In genomic region chr6:159693128-159693893, GRCh38 we compare ENCODE assay signal across 8 cellular contexts. TPM values are rescaled to one million over a fixed set of nuclear protein-coding genes. Genes with fewer than 3 reads are reported as not detected.
A peak's percentile ranks its signal among the peaks of the same experiment; 100 is the strongest.
DNase-seq lines count a peak whose midpoint lies in the region; ATAC-seq, FAIRE-seq and TF ChIP-seq lines count a peak whose summit lies in the region.

TSS of gene SOD2 (minus strand) at chr6:159693241. CDS start at chr6:159693167, 74 bp downstream.

- H3K56ac ChIP-seq in H1 (replicated peaks; ENCODE audit: insufficient read length, low read depth, low read length): peak within 1 kb of the TSS; percentile 96

- H2AK5ac ChIP-seq in H1 (ENCODE audit: low read depth, low read length) (no peak within 1 kb of the TSS), mesenchymal stem cell (ENCODE audit: low read length, severe bottlenecking) (no peak within 1 kb of the TSS)

- peak within 1 kb of the TSS; percentile 96 for H4K5ac ChIP-seq in H1 (ENCODE audit: insufficient read length, low read depth, low read length)

- peak; percentile 74 for ATAC-seq in GM19467 (IDR thresholded peaks at IDR 0.05; ENCODE audit: unreplicated experiment)

- H3K79me2 ChIP-seq in H1 (ENCODE audit: control insufficient read depth in 1 of 2, insufficient read depth in 2 of 2, low read length in 2 of 2): peaks cover 3 to 30% of the 10 kb centered on the region in 2 experiments; a peak in 3 of 4 replicates

- H4K8ac ChIP-seq in H1 (ENCODE audit: extremely low read depth, insufficient read depth, low read length) (peak within 1 kb of the TSS; percentile 95), mesenchymal stem cell (ENCODE audit: low read length) (peak within 1 kb of the TSS; percentile 100)

- H3K27me3 ChIP-seq in HL-60 (ENCODE audit: insufficient read depth, poor library complexity, severe bottlenecking) (no peaks in the 10 kb centered on the region), H1 (replicated peaks in 1 of 4; ENCODE audit: control insufficient read depth in 3 of 4, extremely low read depth in 1 of 4, insufficient read depth in 3 of 4, low read length in 3 of 4) (no peaks in the 10 kb centered on the region), mesenchymal stem cell (ENCODE audit: control insufficient read depth in 1 of 2, insufficient read depth in 1 of 2, low read length in 2 of 2) (no peaks in the 10 kb centered on the region)

- H3K79me1 ChIP-seq in H1 (ENCODE audit: low read depth, low read length) (peaks cover 5% of the 10 kb centered on the region), mesenchymal stem cell (replicated peaks; ENCODE audit: low read length, poor library complexity, severe bottlenecking) (peaks cover 24% of the 10 kb centered on the region)

- POLR2A ChIA-PET in H1 (lab: Charles Lee; ENCODE audit: partially characterized antibody): interaction anchor here (0.6 to 4.5 kb wide), 17 partner anchors 9 to 524 kb away, joined by 3 to 32 read pairs (median 5); partner anchors contain the start of genes ACAT2, FNDC1, MRPL18 and TCP1

- H3K9me3 ChIP-seq in H1 (ENCODE audit: insufficient read depth in 2 of 2, low read depth in 1 of 2, low read length in 1 of 2) (no peaks in the 10 kb centered on the region), mesenchymal stem cell (ENCODE audit: control insufficient read depth, low read length) (no peaks in the 10 kb centered on the region)

- H3K9ac ChIP-seq in H1 (replicated peaks in 1 of 4; ENCODE audit: extremely low read depth in 1 of 4, low read depth in 3 of 4, low read length in 3 of 4): peak within 1 kb of the TSS; percentile 74 to 87 (median 80)
- peak within 1 kb of the TSS; percentile 94 for H3K9ac ChIP-seq in mesenchymal stem cell (ENCODE audit: low read length)

- peak within 1 kb of the TSS; percentile 78 for H2AFZ ChIP-seq in H1 (ENCODE audit: low read length)
- peak within 1 kb of the TSS; percentile 67 for H2AFZ ChIP-seq in mesenchymal stem cell (ENCODE audit: low read depth, low read length)

- peak; percentile 74 to 85 for TF ChIP-seq POLR2A in H1 (IDR thresholded peaks at IDR 0.05; ENCODE audit: control extremely low read depth in 1 of 2, low read depth in 2 of 2, low read length in 2 of 2)

- peak within 1 kb of the TSS; percentile 90 to 96 for H3K4me2 ChIP-seq in H1 (ENCODE audit: insufficient read depth in 1 of 2, low read depth in 2 of 2, low read length in 2 of 2)
- peak within 1 kb of the TSS; percentile 99 for H3K4me2 ChIP-seq in mesenchymal stem cell (ENCODE audit: low read length, poor library complexity, severe bottlenecking)

- TF ChIP-seq CTCF in HL-60 (IDR thresholded peaks at IDR 0.05; ENCODE audit: insufficient read depth, low read length): no peak
- TF ChIP-seq CTCF in H1 (IDR thresholded peaks at IDR 0.05; ENCODE audit: control extremely low read depth in 1 of 3, insufficient read depth in 1 of 3, low read depth in 1 of 3, low read length in 3 of 3): no peak; a peak in 1 of 4 replicates

- no peak within 1 kb of the TSS for H2BK20ac ChIP-seq in H1 (ENCODE audit: low read length)

- peak within 1 kb of the TSS; percentile 84; the same call in 1 of the 2 replicates for H2BK12ac ChIP-seq in H1 (ENCODE audit: low read depth, low read length)
- peak within 1 kb of the TSS; percentile 93 to 100 for H2BK12ac ChIP-seq in mesenchymal stem cell (ENCODE audit: low read length in 2 of 2)

- H3K36me3 ChIP-seq in H1 (ENCODE audit: control insufficient read depth in 2 of 4, insufficient read depth in 4 of 4, low read length in 3 of 4) (peaks cover 0 to 3% (median 2%) of the 10 kb centered on the region in 4 experiments; a peak in 2 of 8 replicates), mesenchymal stem cell (ENCODE audit: control insufficient read depth in 1 of 2, insufficient read depth in 2 of 2, low read depth in 1 of 2, low read length in 2 of 2) (peaks cover 13 to 48% of the 10 kb centered on the region in 2 experiments)

- DNase-seq in COLO668 (lab: John Stamatoyannopoulos, UW; ENCODE audit: unreplicated experiment): peak; percentile 81
- DNase-seq in HL-60 (ENCODE audit: low read depth in 1 of 2, low spot score in 1 of 2): peak; percentile 81 to 84
- peak; percentile 71 to 85 for DNase-seq in NOMO-1 (lab: John Stamatoyannopoulos, UW; ENCODE audit: unreplicated experiment in 2 of 2)
- peak; percentile 61 to 62 for DNase-seq in activated CD8-positive, alpha-beta memory T cell treated with anti-CD3 and anti-CD28 coated beads for 4 hours (ENCODE audit: low read depth in 2 of 2)
- peak; percentile 53 to 92 for DNase-seq in H1 (ENCODE audit: low read depth in 1 of 2, low spot score in 2 of 2)
- peak; percentile 87 for DNase-seq in mesenchymal stem cell
- peak; percentile 77 for DNase-seq in stimulated activated CD8-positive, alpha-beta memory T cell treated with anti-CD3 and anti-CD28 coated beads, Interleukin-12 subunit alpha, Interleukin-12 subunit beta, amount 100 ng/mL, for 4 hours (ENCODE audit: low read depth)

- H3K4ac ChIP-seq in H1 (replicated peaks; ENCODE audit: insufficient read length, low read depth, low read length) (no peak within 1 kb of the TSS), mesenchymal stem cell (ENCODE audit: low read depth in 1 of 2, low read length in 2 of 2) (peak within 1 kb of the TSS; percentile 99)

- H3K14ac ChIP-seq in H1 (ENCODE audit: insufficient read length) (no peak within 1 kb of the TSS), mesenchymal stem cell (ENCODE audit: low read length in 2 of 2) (peak within 1 kb of the TSS in 1 of 2 experiments; percentile 98)

- H3K23ac ChIP-seq in H1 (ENCODE audit: insufficient read length): no peak within 1 kb of the TSS
- H3K23ac ChIP-seq in mesenchymal stem cell (ENCODE audit: low read length in 2 of 2): peak within 1 kb of the TSS in 1 of 2 experiments; percentile 85

- peak within 1 kb of the TSS; percentile 94 for H2BK5ac ChIP-seq in H1 (ENCODE audit: low read depth, low read length)
- H2BK5ac ChIP-seq in mesenchymal stem cell (ENCODE audit: low read depth, low read length, poor library complexity, severe bottlenecking): peak within 1 kb of the TSS; percentile 99

- H3K18ac ChIP-seq in H1 (ENCODE audit: extremely low read depth, low read length): peak within 1 kb of the TSS; percentile 90
- H3K18ac ChIP-seq in mesenchymal stem cell (ENCODE audit: low read depth in 1 of 2, low read length in 2 of 2): peak within 1 kb of the TSS; percentile 99

- no peak for TF ChIP-seq RAD21 in H1 (IDR thresholded peaks at IDR 0.05 in 1 of 2, conservative IDR thresholded peaks at IDR 0.05 in 1 of 2; ENCODE audit: low read depth in 2 of 2, low read length in 2 of 2)

- H3K27ac ChIP-seq in HL-60 (replicated peaks) (peak within 1 kb of the TSS; percentile 96), H1 (ENCODE audit: low read depth, low read length) (peak within 1 kb of the TSS; percentile 95), mesenchymal stem cell (ENCODE audit: low read length, poor library complexity, severe bottlenecking) (peak within 1 kb of the TSS; percentile 79)

- H4K91ac ChIP-seq in H1 (replicated peaks; ENCODE audit: insufficient read length, low read length): no peak within 1 kb of the TSS
- peak within 1 kb of the TSS; percentile 100 for H4K91ac ChIP-seq in mesenchymal stem cell (ENCODE audit: low read length)

- H3K4me1 ChIP-seq in H1 (replicated peaks in 1 of 4; ENCODE audit: control insufficient read depth in 3 of 4, insufficient read depth in 4 of 4, low read length in 3 of 4) (peaks cover 3 to 15% (median 8%) of the 10 kb centered on the region in 4 experiments), mesenchymal stem cell (ENCODE audit: control insufficient read depth, insufficient read depth, low read depth, low read length) (peaks cover 14% of the 10 kb centered on the region)

- H2BK120ac ChIP-seq in H1 (replicated peaks; ENCODE audit: low read depth, low read length): peak within 1 kb of the TSS; percentile 83
- H2BK120ac ChIP-seq in mesenchymal stem cell (ENCODE audit: low read depth, low read length): peak within 1 kb of the TSS; percentile 100

- peak within 1 kb of the TSS; percentile 80 for H3K4me3 ChIP-seq in HL-60 (replicated peaks; ENCODE audit: insufficient read depth, low read length)
- peak within 1 kb of the TSS; percentile 51 to 99 (median 88) for H3K4me3 ChIP-seq in H1 (ENCODE audit: extremely low read depth in 1 of 4, insufficient read depth in 2 of 4, low read depth in 3 of 4, low read length in 4 of 4)
- peak within 1 kb of the TSS; percentile 94 for H3K4me3 ChIP-seq in mesenchymal stem cell (ENCODE audit: insufficient read depth in 1 of 2, low read depth in 1 of 2, low read length in 2 of 2)

- 4% methylated on average over 39 of the region's 74 CpGs; no CpG with 5 or more reads in 1 of the 2 experiments for WGBS in H1 (ENCODE audit: extremely low coverage in 1 of 2, insufficient coverage in 1 of 2, insufficient read length in 1 of 2, insufficient replicate concordance in 2 of 2, low coverage in 1 of 2, low lambda C conversion rate in 2 of 2, missing lambda C conversion rate in 1 of 2), 2 experiments
- under 1% methylated on average over 37 of the region's 74 CpGs for WGBS in mesenchymal stem cell

- CTCF ChIA-PET in H1 (lab: Charles Lee; ENCODE audit: partially characterized antibody): interaction anchor here (1.1 to 1.6 kb wide), 2 partner anchors 27 to 524 kb away, joined by 3 to 4 read pairs; partner anchors contain the start of gene FNDC1

- peaks cover 4 to 12% of the 10 kb centered on the region in 2 experiments for H4K20me1 ChIP-seq in H1 (replicated peaks in 1 of 2; ENCODE audit: control insufficient read depth in 1 of 2, insufficient read depth in 2 of 2, low read length in 2 of 2)

- peak in 1 of 2 experiments; percentile 96; a peak in 2 of 3 replicates for TF ChIP-seq EP300 in H1 (IDR thresholded peaks at IDR 0.05; ENCODE audit: borderline replicate concordance in 1 of 2, low read depth in 2 of 2, low read length in 2 of 2)

- no peak for FAIRE-seq in H1 (lab: Jason Lieb, UNC)

- H2BK15ac ChIP-seq in H1 (ENCODE audit: low read length) (peak within 1 kb of the TSS; percentile 81), mesenchymal stem cell (ENCODE audit: low read depth, poor library complexity, severe bottlenecking) (peak within 1 kb of the TSS; percentile 99)

- H3K23me2 ChIP-seq in H1 (ENCODE audit: low read depth, low read length): peaks cover 14% of the 10 kb centered on the region

RNA-seq across cellular contexts. Expression of gene SOD2, which starts in this region (rescaled TPM):
- total RNA-seq in H1 (2021; fragmentation: NEBNext Ultra II Directional; extraction: Animal tissue kit (Norgen Biotek cat#: 25700)): 88.7 and 96.9 TPM in 2 replicates
- polyA plus RNA-seq in H1 (2011; rRNA removed): 30.6 and 31.1 TPM in 2 replicates
- 44.2 TPM for polyA plus RNA-seq in H1 (2011; cell fraction: cytosol; rRNA removed)
- 25.3 TPM for polyA plus RNA-seq in H1 (2011; cell fraction: nucleus; rRNA removed)
- 72.3 to 80.7 TPM (median 75.0 TPM) in 4 replicates for polyA plus RNA-seq in H1 (2012, experiment 1 of 2)
- polyA plus RNA-seq in H1 (2012, experiment 2 of 2): 10.8 TPM
- 30.9 TPM for polyA plus RNA-seq in H1 (2013, experiment 1 of 2)
- 34.0 TPM for polyA plus RNA-seq in H1 (2013, experiment 2 of 2)
- polyA minus RNA-seq in H1 (2011; rRNA and poly(A)+ RNA removed): 70.3 and 85.7 TPM in 2 replicates
- 63.2 TPM for polyA minus RNA-seq in H1 (2011; cell fraction: cytosol; rRNA and poly(A)+ RNA removed)
- 28.4 TPM for polyA minus RNA-seq in H1 (2011; cell fraction: nucleus; rRNA and poly(A)+ RNA removed)
- 86.6 TPM for polyA plus RNA-seq in mesenchymal stem cell (2013, experiment 1 of 2)
- polyA plus RNA-seq in mesenchymal stem cell (2013, experiment 2 of 2): 89.2 TPM

Comparison
In these comparisons a context has a peak if more than half of its experiments do, and no peak if none do; other contexts are left out.
1. Peak in every context shown above with its lines: DNase-seq, ATAC-seq, H3K4me3 ChIP-seq and H3K27ac ChIP-seq.